In the genomic region with DNA sequence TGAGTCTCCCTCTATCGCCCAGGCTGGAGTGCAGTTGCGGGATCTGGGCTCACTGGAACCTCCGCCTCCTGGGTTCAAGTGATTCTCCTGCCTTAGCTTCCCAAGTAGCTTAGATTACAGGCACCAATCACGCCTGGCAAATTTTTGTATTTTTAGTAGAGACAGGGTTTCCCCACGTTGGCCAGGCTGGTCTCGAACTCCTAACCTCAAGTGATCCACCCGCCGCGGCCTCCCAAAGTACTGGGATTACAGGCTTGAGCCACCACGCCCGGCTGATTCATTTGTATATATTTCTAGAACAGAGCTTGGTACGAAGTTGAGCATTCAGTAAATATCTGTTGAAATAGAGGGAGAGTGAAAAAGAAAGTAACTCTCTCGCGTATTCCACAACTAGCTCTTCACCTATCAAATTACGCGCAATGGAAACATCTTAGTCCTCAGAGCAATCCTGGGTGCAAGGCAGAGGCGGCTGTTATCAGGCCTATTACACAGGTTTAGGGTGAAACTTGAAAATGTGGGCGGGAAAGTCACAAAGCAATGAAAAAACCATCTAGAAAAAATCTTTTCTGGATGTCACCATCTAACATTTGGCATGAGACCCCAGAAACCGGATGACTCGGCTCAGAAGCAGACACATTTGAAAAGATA, we compare ENCODE assay signal across 8 cellular contexts. TPM values are rescaled to one million over a fixed set of nuclear protein-coding genes. Genes with fewer than 3 reads are reported as not detected.
DNase-seq lines count a peak whose midpoint lies in the region; ATAC-seq and TF ChIP-seq lines count a peak whose summit lies in the region.

No MANE protein-coding gene starts in this region.

- H2BK120ac ChIP-seq in trophoblast cell (ENCODE audit: insufficient read depth, low read length, poor library complexity): no peak overlapping the region

- in situ Hi-C loops in G401 (cut with HindIII; ENCODE audit: low sequenced_read_pairs): no loop called here

- TF ChIP-seq CTCF in Loucy (conservative IDR thresholded peaks at IDR 0.05; ENCODE audit: low read length): no peak

- H4K91ac ChIP-seq in trophoblast cell (ENCODE audit: low read depth, low read length): peak overlapping the region; percentile 75

- H3K9me3 ChIP-seq in Loucy (ENCODE audit: insufficient read depth, low read depth, low read length) (no peaks in the 10 kb centered on the region), trophoblast cell (ENCODE audit: insufficient read depth, low read depth, low read length) (no peaks in the 10 kb centered on the region)

- no peak overlapping the region for H3K27ac ChIP-seq in trophoblast cell (ENCODE audit: low read depth, low read length)

- no peak overlapping the region for H3K23ac ChIP-seq in trophoblast cell (ENCODE audit: low read length)

- WGBS in trophoblast cell (ENCODE audit: extremely low coverage, insufficient coverage, insufficient read length): no CpG with 5 or more reads among the region's 20 CpGs

- H2BK12ac ChIP-seq in trophoblast cell (ENCODE audit: low read length): no peak overlapping the region

- H3K9ac ChIP-seq in Loucy (ENCODE audit: low read depth, low read length, poor library complexity, severe bottlenecking) (peak overlapping the region; percentile 92), trophoblast cell (ENCODE audit: low read length) (no peak overlapping the region)

- peak overlapping the region; percentile 100 for H4K8ac ChIP-seq in trophoblast cell (ENCODE audit: low read depth, low read length)

- DNase-seq in GM04503 (ENCODE audit: low read depth) (peak; percentile 3), fibroblast of gingiva (ENCODE audit: low read depth) (peak; percentile 45), trophoblast cell (peak in 1 of 2 donors; percentile 43), G401 (ENCODE audit: low spot score) (no peak), occipital lobe (lab: John Stamatoyannopoulos, UW) (no peak)
- DNase-seq in activated CD8-positive, alpha-beta memory T cell treated with anti-CD3 and anti-CD28 coated beads, Interleukin-2, amount 50 U/mL, for 48 hours: peak; percentile 74

- H3K4me2 ChIP-seq in Loucy (ENCODE audit: low read depth, low read length, poor library complexity, severe bottlenecking): peak overlapping the region; percentile 88
- H3K4me2 ChIP-seq in trophoblast cell (ENCODE audit: low read length): peak overlapping the region; percentile 45

- H3F3A ChIP-seq in Loucy (ENCODE audit: low read depth): no peaks in the 10 kb centered on the region

- no peak overlapping the region for H2AK5ac ChIP-seq in trophoblast cell (ENCODE audit: low read length)

- peaks cover 10% of the 10 kb centered on the region; the same call in 1 of the 2 replicates for H3K36me3 ChIP-seq in Loucy (ENCODE audit: insufficient read depth, low read length)
- peaks cover 0 to 2% of the 10 kb centered on the region in 2 experiments for H3K36me3 ChIP-seq in trophoblast cell (ENCODE audit: control insufficient read depth in 1 of 2, insufficient read depth in 2 of 2, low read length in 2 of 2)

- ATAC-seq in GM21423 (IDR thresholded peaks at IDR 0.05; ENCODE audit: unreplicated experiment): no peak

- H3K4ac ChIP-seq in trophoblast cell (ENCODE audit: low read depth, low read length): no peak overlapping the region

- no peak overlapping the region for H4K12ac ChIP-seq in trophoblast cell (ENCODE audit: low read depth, low read length)

- peaks cover 29% of the 10 kb centered on the region for H3K4me1 ChIP-seq in Loucy (ENCODE audit: insufficient read depth, low read length, poor library complexity, severe bottlenecking)
- H3K4me1 ChIP-seq in trophoblast cell (ENCODE audit: control insufficient read depth in 1 of 2, insufficient read depth in 2 of 2, low read length in 2 of 2): peaks cover 6% of the 10 kb centered on the region in 2 experiments

- no peak overlapping the region for H3K18ac ChIP-seq in trophoblast cell (ENCODE audit: low read length)

- peak overlapping the region; percentile 100 for H2AFZ ChIP-seq in Loucy (ENCODE audit: low read length)
- peak overlapping the region; percentile 39 for H2AFZ ChIP-seq in trophoblast cell (ENCODE audit: insufficient read depth, low read length, poor library complexity)

- peaks cover 27% of the 10 kb centered on the region for H4K20me1 ChIP-seq in Loucy (ENCODE audit: insufficient read depth, low read length, poor library complexity, severe bottlenecking)

- no peak overlapping the region for H3K14ac ChIP-seq in trophoblast cell (ENCODE audit: low read length)

- no peak overlapping the region for H2BK5ac ChIP-seq in trophoblast cell (ENCODE audit: low read depth, low read length, poor library complexity)

- peak overlapping the region; percentile 99 for H3K4me3 ChIP-seq in Loucy (ENCODE audit: low read length, poor library complexity, severe bottlenecking)
- no peak overlapping the region for H3K4me3 ChIP-seq in trophoblast cell (ENCODE audit: low read depth, low read length)

- H3K27me3 ChIP-seq in Loucy (ENCODE audit: insufficient read depth, low read length, poor library complexity, severe bottlenecking) (peaks cover 36% of the 10 kb centered on the region), trophoblast cell (ENCODE audit: insufficient read depth, low read length) (no peaks in the 10 kb centered on the region)

- H3K9me2 ChIP-seq in Loucy (replicated peaks; ENCODE audit: low read depth, low read length): no peaks in the 10 kb centered on the region

- peaks cover 6% of the 10 kb centered on the region for H3K79me1 ChIP-seq in trophoblast cell (ENCODE audit: low read length)

- peaks cover 23% of the 10 kb centered on the region for H3K79me2 ChIP-seq in Loucy (ENCODE audit: insufficient read depth, low read length)
- H3K79me2 ChIP-seq in trophoblast cell (ENCODE audit: control insufficient read depth, insufficient read depth, low read length, poor library complexity): peaks cover 10% of the 10 kb centered on the region

RNA-seq across cellular contexts. Expression of gene GHITM, which starts 0.7 kb away (rescaled TPM):
- 72.0 and 73.8 TPM in 2 replicates for polyA plus RNA-seq in trophoblast cell (2013)
- total RNA-seq in G401 (2014; rRNA removed; shearing (Covaris generic)): 165 and 197 TPM in 2 replicates
- 146 TPM for total RNA-seq in occipital lobe

RNA-seq across cellular contexts. Expression of gene GPR15LG, which starts 35.0 kb away (rescaled TPM):
- not detected in 2 replicates for polyA plus RNA-seq in trophoblast cell (2013)
- total RNA-seq in G401 (2014; rRNA removed; shearing (Covaris generic)): not detected in 2 replicates
- not detected for total RNA-seq in occipital lobe

RNA-seq across cellular contexts. Expression of gene CDHR1, which starts 55.7 kb away (rescaled TPM):
- 0.06 and 0.08 TPM in 2 replicates for polyA plus RNA-seq in trophoblast cell (2013)
- not detected in 2 replicates for total RNA-seq in G401 (2014; rRNA removed; shearing (Covaris generic))
- 1.2 TPM for total RNA-seq in occipital lobe

Comparison
In these comparisons a context has a peak if more than half of its experiments do, and no peak if none do; other contexts are left out.
1. DNase-seq: peak in GM04503 (single experiment), activated CD8-positive, alpha-beta memory T cell treated with anti-CD3 and anti-CD28 coated beads, Interleukin-2, amount 50 U/mL, for 48 hours (single experiment) and fibroblast of gingiva (single experiment); none in G401 (single experiment) and occipital lobe (single experiment).